In genomic region chr18:24254071-24254470, GRCh38 we compare ENCODE assay signal across 10 cellular contexts.
"Had no signal": no experiment of that assay in that cellular context is flagged by ENCODE, and none has a peak within 500 bp of the region (broad histone marks: within the 10 kb centered on the region; RNA-seq: fewer than 3 reads in every experiment).

No MANE protein-coding gene starts in this region.

- ATAC-seq: HepG2, K562 had no signal

- H3K4me3 ChIP-seq: GM23248, K562 had no signal

- H2AFZ ChIP-seq: GM23248 had no signal

- H3K9ac ChIP-seq: GM23248 had no signal

- DNase-seq: GM23248, H9, HCEC 1CT, HFFc6, KG1 had no signal

- H3K4me3 Mint-ChIP-seq: HFFc6, IgD-negative memory B cell had no signal

- H3K36me3 Mint-ChIP-seq: IgD-negative memory B cell had no signal

- H3K9me3 Mint-ChIP-seq: HFFc6 had no signal

- H3K27ac ChIP-seq: GM23248 had no signal

- FAIRE-seq: H54, HepG2, HTR-8/SVneo, K562 had no signal

- H3K27ac Mint-ChIP-seq: HFFc6, IgD-negative memory B cell had no signal
